Comparison of ENCODE assay signal across 29 cellular contexts in the genomic region with DNA sequence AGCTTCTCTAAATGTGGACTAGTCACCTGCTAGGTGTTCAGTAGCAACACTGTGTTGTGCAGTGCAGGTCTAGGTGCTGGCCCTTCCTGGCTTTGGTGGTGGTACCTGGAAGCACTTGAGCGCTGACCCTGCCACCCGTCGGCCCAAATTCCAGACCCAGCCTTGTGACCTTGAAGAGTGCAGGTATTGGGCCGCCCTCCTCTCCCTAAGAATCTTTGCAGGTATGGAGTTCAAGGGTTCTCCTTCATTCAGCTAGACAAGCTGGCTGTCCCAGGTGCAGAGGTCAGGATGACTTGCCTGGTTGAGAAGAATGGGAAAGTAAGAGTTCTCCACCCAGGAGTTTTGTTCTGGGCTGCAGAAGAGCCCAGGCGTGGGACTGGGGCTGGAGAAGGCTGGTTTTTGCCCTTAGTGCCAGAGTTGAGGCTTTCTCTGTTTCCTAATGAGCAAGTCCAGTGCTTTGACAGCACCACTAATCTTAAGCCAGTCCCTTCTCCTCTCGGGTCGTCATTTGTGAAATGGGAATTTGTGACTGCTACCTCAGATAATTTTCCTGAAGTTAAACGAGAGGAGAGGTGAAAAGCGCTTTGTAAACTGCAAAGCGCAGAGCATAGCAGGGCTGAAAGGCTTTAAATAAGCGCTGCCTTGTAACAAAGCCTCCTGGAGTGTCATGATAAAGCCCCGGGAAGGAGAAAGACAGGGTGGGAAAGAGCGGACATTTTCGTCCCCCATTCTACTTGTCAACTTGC. TPM values are rescaled to one million over a fixed set of nuclear protein-coding genes. Genes with fewer than 3 reads are reported as not detected.
DNase-seq lines count a peak whose midpoint lies in the region; ATAC-seq and TF ChIP-seq lines count a peak whose summit lies in the region.
"Had no signal": no experiment of that assay in that cellular context is flagged by ENCODE, and none has a peak within 500 bp of the region (broad histone marks: within the 10 kb centered on the region; RNA-seq: fewer than 3 reads in every experiment).

No MANE protein-coding gene starts in this region.

- ATAC-seq in stimulated activated naive CD8-positive, alpha-beta T cell treated with anti-CD3 and anti-CD28 coated beads, Interleukin-15, Interleukin-2, amounts not matched to agents 100 U/mL and 50 U/mL, for 24 hours, result no peak
- ATAC-seq in HG03521 (IDR thresholded peaks at IDR 0.05; ENCODE audit: unreplicated experiment), result no peak
- ATAC-seq: activated CD8-positive, alpha-beta memory T cell treated with anti-CD3 and anti-CD28 coated beads, Interleukin-2, amount 10 ng/mL, durations not matched to agents 7 days and 5 days; activated naive CD4-positive, alpha-beta T cell treated with anti-CD3 and anti-CD28 coated beads, Interleukin-2, amount 50 U/mL, for 72 hours; HCT116; left colon; natural killer cell treated with Interleukin-12 subunit alpha and Interleukin-12 subunit beta and Interleukin-15 and Interleukin-18, amount 100 ng/mL, for 72 hours; T-helper 17 cell had no signal

- H3K27me3 ChIP-seq in mammary epithelial cell (ENCODE audit: insufficient read depth, low read length), result peaks cover 57% of the 10 kb centered on the region

- CTCF ChIA-PET in mammary epithelial cell (lab: Charles Lee; ENCODE audit: low non-redundant PET), result no interaction called here

- H3K9me3 Mint-ChIP-seq in stimulated activated naive CD8-positive, alpha-beta T cell treated with anti-CD3 and anti-CD28 coated beads, Interleukin-15, Interleukin-2, amounts not matched to agents 100 ng/mL and 50 ng/mL, for 24 hours, result no peaks in the 10 kb centered on the region
- H3K9me3 Mint-ChIP-seq in nephron progenitor cell, result no peaks in the 10 kb centered on the region
- H3K9me3 Mint-ChIP-seq: activated naive CD4-positive, alpha-beta T cell treated with anti-CD3 and anti-CD28 coated beads, Interleukin-2, amount 50 U/mL, for 72 hours; activated T-helper 2 cell treated with anti-CD3 and anti-CD28 coated beads, Interferon-gamma antibody, Interleukin-2, Interleukin-4, amounts not matched to agents 10 μg/mL and 5 μg/mL and 100 μg/mL, durations not matched to agents 14 hours and 24 hours and 36 hours; natural killer cell treated with Interleukin-12 subunit alpha and Interleukin-12 subunit beta and Interleukin-15 and Interleukin-18, amount 100 ng/mL, for 72 hours had no signal

- no peaks in the 10 kb centered on the region for H3K36me3 Mint-ChIP-seq in stimulated activated naive CD8-positive, alpha-beta T cell treated with anti-CD3 and anti-CD28 coated beads, Interleukin-15, Interleukin-2, amounts not matched to agents 100 ng/mL and 50 ng/mL, for 24 hours (ENCODE audit: low read depth)
- H3K36me3 Mint-ChIP-seq in nephron progenitor cell (ENCODE audit: low read depth), result no peaks in the 10 kb centered on the region
- H3K36me3 Mint-ChIP-seq: natural killer cell treated with Interleukin-12 subunit alpha and Interleukin-12 subunit beta and Interleukin-15 and Interleukin-18, amount 100 ng/mL, for 72 hours had no signal

- peak overlapping the region; percentile 43 for H3K4me3 Mint-ChIP-seq in stimulated activated naive CD8-positive, alpha-beta T cell treated with anti-CD3 and anti-CD28 coated beads, Interleukin-15, Interleukin-2, amounts not matched to agents 100 ng/mL and 50 ng/mL, for 24 hours
- peak overlapping the region; percentile 4 for H3K4me3 Mint-ChIP-seq in nephron progenitor cell
- H3K4me3 Mint-ChIP-seq: activated CD8-positive, alpha-beta memory T cell treated with anti-CD3 and anti-CD28 coated beads, Interleukin-2, amount 10 ng/mL, durations not matched to agents 7 days and 5 days; natural killer cell treated with Interleukin-12 subunit alpha and Interleukin-12 subunit beta and Interleukin-15 and Interleukin-18, amount 100 ng/mL, for 72 hours had no signal

- dilution Hi-C loops in mammary epithelial cell (cut with HindIII; ENCODE audit: low sequenced_read_pairs), result no loop called here

- no peaks in the 10 kb centered on the region for H3K79me2 ChIP-seq in mammary epithelial cell (ENCODE audit: insufficient read depth, low read length)

- no peaks in the 10 kb centered on the region for H4K20me1 ChIP-seq in mammary epithelial cell (ENCODE audit: insufficient read depth, low read length)
- H4K20me1 ChIP-seq: BLaER1 had no signal

- no peaks in the 10 kb centered on the region for H3K36me3 ChIP-seq in mammary epithelial cell (ENCODE audit: insufficient read depth, low read length)
- H3K36me3 ChIP-seq: ascending aorta, MG63, prostate gland had no signal

- H3K27ac ChIP-seq in mammary epithelial cell (ENCODE audit: insufficient read depth, low read depth, low read length), result no peak overlapping the region
- H3K27ac ChIP-seq: ascending aorta, BLaER1, prostate gland had no signal

- no peak overlapping the region for H2AFZ ChIP-seq in mammary epithelial cell (ENCODE audit: low read depth, low read length)

- TF ChIP-seq CTCF in epithelial cell of proximal tubule (conservative IDR thresholded peaks at IDR 0.05; ENCODE audit: low read depth, low read length) (no peak), nephron progenitor cell (IDR thresholded peaks at IDR 0.05) (no peak), mammary epithelial cell (conservative IDR thresholded peaks at IDR 0.05 in 1 of 2, IDR thresholded peaks at IDR 0.05 in 1 of 2; ENCODE audit: extremely low read depth in 1 of 2, insufficient read depth in 1 of 2, low read depth in 1 of 2, low read length in 2 of 2) (no peak)

- H3K4me1 Mint-ChIP-seq in stimulated activated naive CD8-positive, alpha-beta T cell treated with anti-CD3 and anti-CD28 coated beads, Interleukin-15, Interleukin-2, amounts not matched to agents 100 ng/mL and 50 ng/mL, for 24 hours (ENCODE audit: low read depth), result peaks cover 29% of the 10 kb centered on the region
- H3K4me1 Mint-ChIP-seq in nephron progenitor cell, result peaks cover 5% of the 10 kb centered on the region

- no peak for DNase-seq in stimulated activated naive CD8-positive, alpha-beta T cell treated with anti-CD3 and anti-CD28 coated beads, Interleukin-15, Interleukin-2, amounts not matched to agents 100 U/mL and 50 U/mL, for 24 hours
- DNase-seq in epithelial cell of proximal tubule (ENCODE audit: low read depth) (no peak), nephron progenitor cell (no peak), mammary epithelial cell (no peak), cortex of kidney (lab: John Stamatoyannopoulos, UW) (no peak)
- DNase-seq: activated CD4-positive, alpha-beta T cell treated with anti-CD3 and anti-CD28 coated beads for 48 hours; activated CD8-positive, alpha-beta memory T cell treated with anti-CD3 and anti-CD28 coated beads, Interleukin-2, amount 10 ng/mL, durations not matched to agents 7 days and 5 days; COR-L47; KBM-7; left colon; MG63; NCI-H1417; NCI-H2081 treated with DMSO at 0.1 percent for 48 hours; NCI-H446; SK-N-SH; T-helper 17 cell had no signal

- peak overlapping the region; percentile 38 for H3K4me3 ChIP-seq in epithelial cell of proximal tubule (ENCODE audit: low read depth, low read length)
- no peak overlapping the region for H3K4me3 ChIP-seq in mammary epithelial cell (replicated peaks in 1 of 3; ENCODE audit: insufficient read depth in 1 of 3, low read depth in 2 of 3, low read length in 3 of 3)
- H3K4me3 ChIP-seq: ascending aorta, BLaER1, MG63, prostate gland had no signal

- H3K4me2 ChIP-seq in mammary epithelial cell (ENCODE audit: insufficient read depth, low read depth, low read length), result no peak overlapping the region
- H3K4me2 ChIP-seq: BLaER1, SK-N-SH had no signal

- intact Hi-C loops in mammary epithelial cell (cut with micrococcal nuclease), result no loop called here

- H3K27me3 Mint-ChIP-seq in stimulated activated naive CD8-positive, alpha-beta T cell treated with anti-CD3 and anti-CD28 coated beads, Interleukin-15, Interleukin-2, amounts not matched to agents 100 ng/mL and 50 ng/mL, for 24 hours, result peaks cover 83% of the 10 kb centered on the region
- peaks cover 97% of the 10 kb centered on the region for H3K27me3 Mint-ChIP-seq in nephron progenitor cell (ENCODE audit: low read depth, poor library complexity)

- no peak overlapping the region for H3K9ac ChIP-seq in mammary epithelial cell (ENCODE audit: insufficient read depth, low read length)
- H3K9ac ChIP-seq: BLaER1, SK-N-SH had no signal

- no peak overlapping the region for H3K27ac Mint-ChIP-seq in stimulated activated naive CD8-positive, alpha-beta T cell treated with anti-CD3 and anti-CD28 coated beads, Interleukin-15, Interleukin-2, amounts not matched to agents 100 ng/mL and 50 ng/mL, for 24 hours
- no peak overlapping the region for H3K27ac Mint-ChIP-seq in nephron progenitor cell
- H3K27ac Mint-ChIP-seq: activated CD8-positive, alpha-beta memory T cell treated with anti-CD3 and anti-CD28 coated beads, Interleukin-2, amount 10 ng/mL, durations not matched to agents 7 days and 5 days; activated naive CD4-positive, alpha-beta T cell treated with anti-CD3 and anti-CD28 coated beads, Interleukin-2, amount 50 U/mL, for 72 hours; activated T-helper 2 cell treated with anti-CD3 and anti-CD28 coated beads, Interferon-gamma antibody, Interleukin-2, Interleukin-4, amounts not matched to agents 10 μg/mL and 5 μg/mL and 100 μg/mL, durations not matched to agents 14 hours and 24 hours and 36 hours; natural killer cell treated with Interleukin-12 subunit alpha and Interleukin-12 subunit beta and Interleukin-15 and Interleukin-18, amount 100 ng/mL, for 72 hours; T-helper 17 cell had no signal

- in situ Hi-C loops in mammary epithelial cell (cut with MboI; ENCODE audit: low sequenced_read_pairs in 2 of 2), result no loop called here

- H3K9me3 ChIP-seq in mammary epithelial cell (replicated peaks; ENCODE audit: insufficient read depth, low read length), result no peaks in the 10 kb centered on the region
- H3K9me3 ChIP-seq: ascending aorta, MG63, prostate gland, SK-N-SH had no signal

- no TSS peak for BruUV-seq in mammary epithelial cell (replicated peaks; lab: Mats Ljungman, UMichigan)

- WGBS in mammary epithelial cell (ENCODE audit: low coverage, missing lambda C conversion rate), result 83% methylated on average over 13 of the region's 14 CpGs

- peaks cover 7% of the 10 kb centered on the region for H3K4me1 ChIP-seq in mammary epithelial cell (ENCODE audit: insufficient read depth, low read length)
- H3K4me1 ChIP-seq: BLaER1 had no signal

RNA-seq across cellular contexts. Expression of a gene that starts 4.0 kb away (rescaled TPM):
- total RNA-seq in epithelial cell of proximal tubule, result 0.35 and 1.1 TPM in 2 replicates
- total RNA-seq in mammary epithelial cell, result under 1 TPM in 1 of 2 donors, not detected in 1; 0.38 TPM
- polyA plus RNA-seq in mammary epithelial cell, result 0.11 TPM
- 0.78 TPM for polyA minus RNA-seq in mammary epithelial cell
- total RNA-seq: activated CD8-positive, alpha-beta memory T cell treated with anti-CD3 and anti-CD28 coated beads, Interleukin-2, amount 10 ng/mL, durations not matched to agents 7 days and 5 days; activated T-helper 2 cell treated with anti-CD3 and anti-CD28 coated beads, Interferon-gamma antibody, Interleukin-2, Interleukin-4, amounts not matched to agents 10 μg/mL and 5 μg/mL and 100 μg/mL, durations not matched to agents 14 hours and 24 hours and 36 hours; ascending aorta; cerebellum; natural killer cell treated with Interleukin-12 subunit alpha and Interleukin-12 subunit beta and Interleukin-15 and Interleukin-18, amount 100 ng/mL, for 72 hours; OCI-LY7; skeletal muscle tissue; urinary bladder had no signal
- polyA plus RNA-seq: urinary bladder had no signal
